Comparison of ENCODE assay signal across 8 cellular contexts in genomic region chr2:208254871-208255556, GRCh38. TPM values are rescaled to one million over a fixed set of nuclear protein-coding genes. Genes with fewer than 3 reads are reported as not detected.
DNase-seq lines count a peak whose midpoint lies in the region; ATAC-seq, FAIRE-seq and TF ChIP-seq lines count a peak whose summit lies in the region.

Gene IDH1, minus strand, starts transcription at chr2:208255071. Its CDS starts 3,520 bp downstream, at chr2:208251551.

- DNase-seq in AG08395 (ENCODE audit: low spot score) (peak; percentile 98), NCI-H2227 (lab: John Stamatoyannopoulos, UW; ENCODE audit: unreplicated experiment) (peak; percentile 99), bronchial epithelial cell (ENCODE audit: low read depth) (peak; percentile 82), inferior parietal cortex (ENCODE audit: extremely low spot score) (peak; percentile 96)
- peak; percentile 88 to 98 for DNase-seq in stimulated activated CD4-positive, alpha-beta T cell treated with anti-CD3 and anti-CD28 coated beads, Interleukin-12 subunit alpha, Interleukin-12 subunit beta, amount 100 ng/mL, for 24 hours (ENCODE audit: low read depth in 2 of 2)

- TF ChIP-seq CTCF in WI38 (IDR thresholded peaks at IDR 0.05; ENCODE audit: low read depth, low read length) (peak; percentile 56), bronchial epithelial cell (IDR thresholded peaks at IDR 0.05; ENCODE audit: insufficient read depth, low read length, severe bottlenecking) (peak; percentile 55)

- peaks cover 3% of the 10 kb centered on the region for H3K36me3 ChIP-seq in bronchial epithelial cell (ENCODE audit: control insufficient read depth, insufficient read depth, low read length)

- ATAC-seq in GM18870 (IDR thresholded peaks at IDR 0.05; ENCODE audit: unreplicated experiment) (peak; percentile 63), HG03135 (IDR thresholded peaks at IDR 0.05; ENCODE audit: unreplicated experiment) (peak; percentile 74)

- no peak for FAIRE-seq in bronchial epithelial cell (lab: Jason Lieb, UNC)

- H3K4me3 ChIP-seq in WI38 (ENCODE audit: low read depth, low read length): peak within 1 kb of the TSS; percentile 97
- H3K4me3 ChIP-seq in bronchial epithelial cell (ENCODE audit: low read depth, low read length): peak within 1 kb of the TSS; percentile 66

- no peaks in the 10 kb centered on the region for H3K27me3 ChIP-seq in bronchial epithelial cell (ENCODE audit: control insufficient read depth, insufficient read depth, low read length)

RNA-seq across cellular contexts. Expression of gene IDH1, which starts in this region (rescaled TPM):
- total RNA-seq in bronchial epithelial cell: 363 and 451 TPM in 2 replicates

Comparison
In these comparisons a context has a peak if more than half of its experiments do, and no peak if none do; other contexts are left out.
1. Peak in every context shown above with its lines: DNase-seq, ATAC-seq and H3K4me3 ChIP-seq.